ENCODE assay signal across 9 cellular contexts in genomic region chr3:126394179-126394976, GRCh38. TPM values are rescaled to one million over a fixed set of nuclear protein-coding genes. Genes with fewer than 3 reads are reported as not detected.
A peak's percentile ranks its signal among the peaks of the same experiment; 100 is the strongest.
DNase-seq lines count a peak whose midpoint lies in the region; ATAC-seq and TF ChIP-seq lines count a peak whose summit lies in the region.
"Had no signal": no experiment of that assay in that cellular context is flagged by ENCODE, and none has a peak within 500 bp of the region (broad histone marks: within the 10 kb centered on the region; RNA-seq: fewer than 3 reads in every experiment).

TSS of gene CFAP100 (plus strand) at chr3:126394909. CDS start at chr3:126396001, 1,092 bp downstream.

- no peak within 1 kb of the TSS for H3K9ac ChIP-seq in HUES48 (ENCODE audit: low read depth, low read length)

- H3K9me3 ChIP-seq in HUES48 (ENCODE audit: control insufficient read depth, insufficient read depth, low read length) (no peaks in the 10 kb centered on the region), body of pancreas (no peaks in the 10 kb centered on the region), iPS DF 6.9 (ENCODE audit: control insufficient read depth, insufficient read depth, low read length) (no peaks in the 10 kb centered on the region), T-helper 17 cell (ENCODE audit: control insufficient read depth, low read length, poor library complexity, severe bottlenecking) (no peaks in the 10 kb centered on the region)

- peak; percentile 58 for ATAC-seq in body of pancreas
- ATAC-seq in sciatic nerve: peak; percentile 90
- no peak for ATAC-seq in GM21526 (IDR thresholded peaks at IDR 0.05; ENCODE audit: low FRiP score, unreplicated experiment)
- no peak for ATAC-seq in T-helper 17 cell
- no peak for ATAC-seq in GM18519 (IDR thresholded peaks at IDR 0.05; ENCODE audit: low FRiP score, unreplicated experiment)

- H3K36me3 ChIP-seq in HUES48 (ENCODE audit: control insufficient read depth, insufficient read depth, low read length): no peaks in the 10 kb centered on the region
- H3K36me3 ChIP-seq in body of pancreas (replicated peaks in 1 of 2; ENCODE audit: insufficient read depth in 1 of 2, low read depth in 2 of 2): no peaks in the 10 kb centered on the region
- H3K36me3 ChIP-seq in iPS DF 6.9 (ENCODE audit: control insufficient read depth, insufficient read depth, low read length): no peaks in the 10 kb centered on the region

- H3K27me3 ChIP-seq in HUES48 (ENCODE audit: control insufficient read depth, insufficient read depth, low read length) (peaks cover 55% of the 10 kb centered on the region), body of pancreas (no peaks in the 10 kb centered on the region), iPS DF 6.9 (ENCODE audit: control insufficient read depth, insufficient read depth, low read length) (peaks cover 13% of the 10 kb centered on the region; the same call in 1 of the 2 replicates)

- H3K27ac ChIP-seq in HUES48 (ENCODE audit: low read depth, low read length) (no peak within 1 kb of the TSS), body of pancreas (no peak within 1 kb of the TSS), iPS DF 6.9 (ENCODE audit: low read length) (no peak within 1 kb of the TSS)

- H3K4me1 ChIP-seq in HUES48 (ENCODE audit: control insufficient read depth, insufficient read depth, low read length): peaks cover 7% of the 10 kb centered on the region
- peaks cover 11% of the 10 kb centered on the region for H3K4me1 ChIP-seq in body of pancreas
- peaks cover 3% of the 10 kb centered on the region for H3K4me1 ChIP-seq in iPS DF 6.9 (ENCODE audit: control insufficient read depth, insufficient read depth, low read length)

- no peak for TF ChIP-seq CTCF in body of pancreas (IDR thresholded peaks at IDR 0.05)

- H3K4me3 Mint-ChIP-seq in T-helper 17 cell: no peak within 1 kb of the TSS

- peaks cover 77% of the 10 kb centered on the region for H3K27me3 Mint-ChIP-seq in T-helper 17 cell

- TF ChIP-seq POLR2A in body of pancreas (IDR thresholded peaks at IDR 0.05): no peak

- H3K27ac Mint-ChIP-seq in T-helper 17 cell: no peak within 1 kb of the TSS

- peaks cover 13% of the 10 kb centered on the region for H3K4me1 Mint-ChIP-seq in T-helper 17 cell

- H3K36me3 Mint-ChIP-seq in T-helper 17 cell (ENCODE audit: low read depth): peaks cover 6% of the 10 kb centered on the region

- peak within 1 kb of the TSS; percentile 43 for H3K4me3 ChIP-seq in HUES48 (ENCODE audit: low read depth, low read length)
- H3K4me3 ChIP-seq in body of pancreas: no peak within 1 kb of the TSS
- H3K4me3 ChIP-seq in iPS DF 6.9 (ENCODE audit: low read length): peak within 1 kb of the TSS; percentile 20; the same call in 1 of the 2 replicates

- 39 to 60% methylated on average over 18 to 42 of the region's 43 CpGs for WGBS in body of pancreas, 2 donors
- WGBS in iPS DF 6.9 (ENCODE audit: insufficient coverage, insufficient read length): no CpG with 5 or more reads among the region's 43 CpGs

- intact Hi-C loops in body of pancreas (cut with DNase I): loop anchor here (5.0 kb wide), 1 partner anchor 262 kb away; no protein-coding TSS in a partner anchor
- intact Hi-C loops in sciatic nerve (cut with DNase I): loop anchor here (5.0 kb wide), 2 partner anchors 137 to 262 kb away; no protein-coding TSS in a partner anchor

- peak in 3 of 4 donors; percentile 43 to 57 (median 45) for DNase-seq in body of pancreas
- peak; percentile 52 for DNase-seq in iPS DF 6.9 (ENCODE audit: low read depth, low spot score)
- DNase-seq in sciatic nerve (ENCODE audit: low spot score): peak; percentile 73
- DNase-seq in T-helper 17 cell: no peak
- no peak for DNase-seq in activated T-cell treated with anti-CD3 and anti-CD28 coated beads, Interleukin-2, amount 50 U/mL, for 1 hour

RNA-seq across cellular contexts. Expression of gene CFAP100, which starts in this region (rescaled TPM):
- total RNA-seq in body of pancreas (not detected), sciatic nerve (1.5 TPM), T-helper 17 cell (not detected)
- total RNA-seq: activated CD8-positive, alpha-beta memory T cell treated with anti-CD3 and anti-CD28 coated beads for 36 hours had no signal

Comparison
In these comparisons a context has a peak if more than half of its experiments do, and no peak if none do; other contexts are left out.
1. Peak in DNase-seq and ATAC-seq in body of pancreas; RNA of the gene not detected or under 1 TPM.
2. H3K4me3 ChIP-seq: peak in HUES48 (single experiment) and iPS DF 6.9 (single experiment); none in body of pancreas (0 of 2).
3. DNase-seq: peak in iPS DF 6.9 (single experiment) and sciatic nerve (single experiment); none in T-helper 17 cell (0 of 3) and activated T-cell treated with anti-CD3 and anti-CD28 coated beads, Interleukin-2, amount 50 U/mL, for 1 hour (single experiment).